In the genomic region with DNA sequence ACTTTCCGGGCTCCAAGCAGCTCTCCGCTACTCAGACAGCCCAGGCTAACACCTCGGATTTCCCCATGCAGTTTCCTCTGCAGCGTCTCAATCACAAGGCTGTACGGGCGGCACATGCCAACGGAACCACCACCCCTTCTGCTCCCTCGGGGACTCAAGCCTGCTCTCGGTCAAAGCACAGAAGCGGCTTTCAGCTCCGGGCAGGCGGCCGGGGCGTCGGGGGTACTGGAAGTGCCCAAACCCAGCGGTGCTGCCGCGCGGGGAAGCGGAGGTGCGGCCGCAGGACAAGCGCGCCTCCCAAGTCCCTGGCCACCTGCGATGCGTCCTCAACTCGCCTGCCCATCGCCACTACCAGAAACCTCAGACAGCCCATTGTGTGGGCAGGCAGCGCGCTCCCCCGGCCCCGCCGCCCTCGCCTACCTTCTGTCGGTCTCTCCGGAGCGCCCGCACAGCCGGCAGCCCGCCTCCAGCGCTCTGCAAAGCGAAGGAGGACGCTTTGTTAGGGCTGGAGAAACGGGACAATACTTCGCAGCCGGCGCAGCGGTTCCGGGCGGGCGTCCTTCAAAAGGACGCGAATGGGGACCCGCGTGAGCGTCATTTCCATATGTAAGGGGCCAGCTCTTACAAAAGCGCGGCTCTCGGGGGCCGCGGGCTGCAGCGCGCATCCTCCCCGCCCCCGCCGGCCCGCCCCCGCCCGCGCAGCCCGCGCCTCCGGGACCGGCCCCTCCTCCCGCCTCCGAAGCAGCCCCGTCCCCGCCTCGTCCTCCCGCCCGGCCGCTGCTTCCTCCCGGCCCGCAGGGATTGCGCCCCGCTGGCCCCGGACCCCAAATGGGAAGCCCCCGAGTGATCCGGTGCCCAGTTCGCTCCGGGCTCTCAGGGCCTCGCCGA, we compare ENCODE assay signal across 8 cellular contexts.
DNase-seq lines count a peak whose midpoint lies in the region; ATAC-seq and TF ChIP-seq lines count a peak whose summit lies in the region.

No MANE protein-coding gene starts in this region.

- peak; percentile 84 for DNase-seq in NCI-H1092 treated with DMSO at 0.1 percent for 48 hours (lab: John Stamatoyannopoulos, UW)
- peak; percentile 28 to 39 (median 34) for DNase-seq in activated CD4-positive, CD25-positive, alpha-beta regulatory T cell (lab: John Stamatoyannopoulos, UW)
- peak; percentile 47 to 74 for DNase-seq in central memory CD8-positive, alpha-beta T cell (ENCODE audit: low spot score in 2 of 2)
- DNase-seq in stimulated activated CD4-positive, alpha-beta T cell treated with anti-CD3 and anti-CD28 coated beads, Interleukin-1b, Interleukin-23, amount 100 ng/mL, for 4 hours (ENCODE audit: low read depth in 2 of 2) = peak; percentile 53 to 68

- ATAC-seq in HG02610 (IDR thresholded peaks at IDR 0.05; ENCODE audit: unreplicated experiment) (peak; percentile 31), GM18870 (IDR thresholded peaks at IDR 0.05; ENCODE audit: unreplicated experiment) (no peak)
- ATAC-seq in central memory CD8-positive, alpha-beta T cell (replicated peaks; ENCODE audit: extremely low read depth, poor library complexity, severe bottlenecking) = peak; percentile 78

- peak overlapping the region; percentile 86 for H3K27ac ChIP-seq in layer of hippocampus (ENCODE audit: low read depth, low read length)

- peaks cover 72% of the 10 kb centered on the region for H3K4me1 Mint-ChIP-seq in central memory CD8-positive, alpha-beta T cell

- no peaks in the 10 kb centered on the region for H3K27me3 ChIP-seq in layer of hippocampus (ENCODE audit: control insufficient read depth, insufficient read depth, low read length)

- peaks cover 23% of the 10 kb centered on the region for H3K36me3 Mint-ChIP-seq in central memory CD8-positive, alpha-beta T cell (ENCODE audit: insufficient read depth)

- no peaks in the 10 kb centered on the region for H3K9me3 Mint-ChIP-seq in central memory CD8-positive, alpha-beta T cell

- H3K27me3 Mint-ChIP-seq in central memory CD8-positive, alpha-beta T cell = no peaks in the 10 kb centered on the region

- H3K4me3 Mint-ChIP-seq in central memory CD8-positive, alpha-beta T cell = peak overlapping the region; percentile 92

- peak overlapping the region; percentile 97 for H3K4me3 ChIP-seq in GM12875 (ENCODE audit: low read depth, low read length)

- peak overlapping the region; percentile 97 for H3K27ac Mint-ChIP-seq in central memory CD8-positive, alpha-beta T cell (ENCODE audit: low read depth)

- no peak for TF ChIP-seq CTCF in GM12875 (IDR thresholded peaks at IDR 0.05; ENCODE audit: borderline replicate concordance, insufficient read depth, low read depth, low read length)

Comparison
In these comparisons a context has a peak if more than half of its experiments do, and no peak if none do; other contexts are left out.
1. DNase-seq: peak in every context shown above with its lines; median percentile 84 in NCI-H1092 treated with DMSO at 0.1 percent for 48 hours; 60 in central memory CD8-positive, alpha-beta T cell; 60 in stimulated activated CD4-positive, alpha-beta T cell treated with anti-CD3 and anti-CD28 coated beads, Interleukin-1b, Interleukin-23, amount 100 ng/mL, for 4 hours; 34 in activated CD4-positive, CD25-positive, alpha-beta regulatory T cell.